In the genomic region with DNA sequence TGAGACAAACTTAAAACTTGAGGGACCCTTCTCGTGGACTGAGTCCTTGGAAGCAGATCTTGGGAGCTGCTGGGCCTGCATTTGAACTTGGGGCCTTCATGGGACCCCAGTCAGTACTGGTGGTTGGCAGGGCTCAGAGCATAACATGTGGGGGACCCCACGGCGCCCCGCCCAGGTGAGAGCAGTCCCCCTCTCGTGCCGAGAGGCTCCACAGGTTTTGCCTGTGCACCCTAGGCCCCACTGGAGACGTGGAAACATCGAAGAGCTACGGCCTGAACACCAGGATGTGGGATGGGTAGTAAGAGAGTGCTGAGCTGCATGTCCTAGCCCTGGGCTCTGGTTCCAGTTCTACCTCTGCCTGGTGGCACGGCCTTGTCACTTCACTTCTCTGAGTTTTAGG, we compare ENCODE assay signal across 17 cellular contexts.
"Had no signal": no experiment of that assay in that cellular context is flagged by ENCODE, and none has a peak within 500 bp of the region (broad histone marks: within the 10 kb centered on the region; RNA-seq: fewer than 3 reads in every experiment).

No MANE protein-coding gene starts in this region.

- H3K36me3 ChIP-seq: pancreas, upper lobe of left lung had no signal

- H3K27ac ChIP-seq: pancreas, upper lobe of left lung, VCaP had no signal

- H3K9me3 ChIP-seq: pancreas, upper lobe of left lung had no signal

- H3K4me1 ChIP-seq: pancreas had no signal

- ATAC-seq: left lobe of liver; pancreas; stimulated activated naive CD8-positive, alpha-beta T cell treated with anti-CD3 and anti-CD28 coated beads, Interleukin-15, Interleukin-2, amounts not matched to agents 100 U/mL and 50 U/mL, for 24 hours; T-helper 17 cell had no signal

- H3K4me3 ChIP-seq: pancreas, upper lobe of left lung had no signal

- DNase-seq: activated CD4-positive, alpha-beta T cell treated with anti-CD3 and anti-CD28 coated beads, Interleukin-2, amount 50 U/mL, for 1 hour; activated CD4-positive, CD25-positive, alpha-beta regulatory T cell treated with anti-CD3 and anti-CD28 coated beads, Interleukin-2, amount 50 U/mL, for 72 hours; activated CD8-positive, alpha-beta memory T cell treated with anti-CD3 and anti-CD28 coated beads for 24 hours; activated CD8-positive, alpha-beta memory T cell treated with anti-CD3 and anti-CD28 coated beads, Interleukin-2, amount 50 U/mL, for 48 hours; activated effector memory CD4-positive, alpha-beta T cell treated with anti-CD3 and anti-CD28 coated beads, Interleukin-2, amount 50 U/mL, for 16 hours; activated T-cell treated with anti-CD3 and anti-CD28 coated beads, Interleukin-2, amount 50 U/mL, for 48 hours; dermis blood vessel endothelial cell; effector memory CD4-positive, alpha-beta T cell; mammary epithelial cell; naive B cell; pancreas; stimulated activated CD4-positive, alpha-beta T cell treated with anti-CD3 and anti-CD28 coated beads, Interleukin-2, amount 100 ng/mL, for 24 hours; stimulated activated naive CD8-positive, alpha-beta T cell treated with anti-CD3 and anti-CD28 coated beads, Interleukin-15, Interleukin-2, amounts not matched to agents 100 U/mL and 50 U/mL, for 24 hours; T-helper 17 cell had no signal

- H3K27me3 ChIP-seq: pancreas, upper lobe of left lung had no signal
